Comparison of ENCODE assay signal across 29 cellular contexts in genomic region chr2:234026693-234027254, GRCh38. TPM values are rescaled to one million over a fixed set of nuclear protein-coding genes. Genes with fewer than 3 reads are reported as not detected.
A peak's percentile ranks its signal among the peaks of the same experiment; 100 is the strongest.
DNase-seq lines count a peak whose midpoint lies in the region; TF ChIP-seq lines count a peak whose summit lies in the region.
"Had no signal": no experiment of that assay in that cellular context is flagged by ENCODE, and none has a peak within 500 bp of the region (broad histone marks: within the 10 kb centered on the region; RNA-seq: fewer than 3 reads in every experiment).

No MANE protein-coding gene starts in this region.

- no peaks in the 10 kb centered on the region for H3K9me3 ChIP-seq in CD8-positive, alpha-beta memory T cell (ENCODE audit: low read length)
- H3K9me3 ChIP-seq: Caco-2 had no signal

- H3K27me3 Mint-ChIP-seq in activated T-cell treated with anti-CD3 and anti-CD28 coated beads, Interleukin-2, amount 50 U/mL, for 24 hours: no peaks in the 10 kb centered on the region
- no peaks in the 10 kb centered on the region for H3K27me3 Mint-ChIP-seq in CD8-positive, alpha-beta memory T cell
- H3K27me3 Mint-ChIP-seq in endothelial cell (ENCODE audit: unreplicated experiment): peaks cover 3% of the 10 kb centered on the region
- H3K27me3 Mint-ChIP-seq in nephron progenitor cell (ENCODE audit: low read depth, poor library complexity): peaks cover 21% of the 10 kb centered on the region

- H3K36me3 Mint-ChIP-seq in activated T-cell treated with anti-CD3 and anti-CD28 coated beads, Interleukin-2, amount 50 U/mL, for 24 hours (ENCODE audit: low read depth): no peaks in the 10 kb centered on the region
- peaks cover 1 to 31% (median 10%) of the 10 kb centered on the region in 3 donors for H3K36me3 Mint-ChIP-seq in CD8-positive, alpha-beta memory T cell
- H3K36me3 Mint-ChIP-seq in endothelial cell (ENCODE audit: low read depth, unreplicated experiment): peaks cover 8% of the 10 kb centered on the region
- H3K36me3 Mint-ChIP-seq in nephron progenitor cell (ENCODE audit: low read depth): peaks cover 4% of the 10 kb centered on the region
- H3K36me3 Mint-ChIP-seq: activated naive CD4-positive, alpha-beta T cell treated with anti-CD3 and anti-CD28 coated beads, Interleukin-2, amount 50 U/mL, for 72 hours had no signal

- TF ChIP-seq CTCF in endothelial cell (IDR thresholded peaks at IDR 0.05; ENCODE audit: unreplicated experiment): no peak
- no peak for TF ChIP-seq CTCF in nephron progenitor cell (IDR thresholded peaks at IDR 0.05)

- no peaks in the 10 kb centered on the region for H3K36me3 ChIP-seq in CD8-positive, alpha-beta memory T cell (ENCODE audit: insufficient read depth, low read length)

- H3K4me3 ChIP-seq in CD8-positive, alpha-beta memory T cell (ENCODE audit: low read length): no peak overlapping the region

- peaks cover 47% of the 10 kb centered on the region for H3K4me1 Mint-ChIP-seq in activated T-cell treated with anti-CD3 and anti-CD28 coated beads, Interleukin-2, amount 50 U/mL, for 24 hours (ENCODE audit: low read depth)
- H3K4me1 Mint-ChIP-seq in CD8-positive, alpha-beta memory T cell: peaks cover 73 to 95% (median 73%) of the 10 kb centered on the region in 3 donors
- H3K4me1 Mint-ChIP-seq in endothelial cell (ENCODE audit: unreplicated experiment) (peaks cover 23% of the 10 kb centered on the region), nephron progenitor cell (peaks cover 43% of the 10 kb centered on the region)
- H3K4me1 Mint-ChIP-seq: H9 had no signal

- H3K4me3 Mint-ChIP-seq in activated T-cell treated with anti-CD3 and anti-CD28 coated beads, Interleukin-2, amount 50 U/mL, for 24 hours: no peak overlapping the region
- H3K4me3 Mint-ChIP-seq in CD8-positive, alpha-beta memory T cell: peak overlapping the region; percentile 52 to 87 (median 70)
- H3K4me3 Mint-ChIP-seq in endothelial cell (ENCODE audit: unreplicated experiment): no peak overlapping the region
- H3K4me3 Mint-ChIP-seq in nephron progenitor cell: no peak overlapping the region
- H3K4me3 Mint-ChIP-seq: H9 had no signal

- no peaks in the 10 kb centered on the region for H3K9me3 Mint-ChIP-seq in activated T-cell treated with anti-CD3 and anti-CD28 coated beads, Interleukin-2, amount 50 U/mL, for 24 hours
- H3K9me3 Mint-ChIP-seq in CD8-positive, alpha-beta memory T cell: peaks cover 0 to 12% (median 4%) of the 10 kb centered on the region in 5 donors
- peaks cover 4% of the 10 kb centered on the region for H3K9me3 Mint-ChIP-seq in endothelial cell (ENCODE audit: unreplicated experiment)
- H3K9me3 Mint-ChIP-seq in nephron progenitor cell: peaks cover 38% of the 10 kb centered on the region

- POLR2A ChIA-PET in CD8-positive, alpha-beta memory T cell (lab: Charles Lee): no interaction called here

- H3K27ac ChIP-seq in CD8-positive, alpha-beta memory T cell (ENCODE audit: low read depth, low read length): no peak overlapping the region
- H3K27ac ChIP-seq: epithelial cell of prostate had no signal

- H3K4me1 ChIP-seq in CD8-positive, alpha-beta memory T cell (ENCODE audit: insufficient read depth, low read length): peaks cover 55% of the 10 kb centered on the region
- H3K4me1 ChIP-seq: Caco-2 had no signal

- peak overlapping the region; percentile 7 for H3K27ac Mint-ChIP-seq in activated T-cell treated with anti-CD3 and anti-CD28 coated beads, Interleukin-2, amount 50 U/mL, for 24 hours
- peak overlapping the region; percentile 72 to 95 (median 87) for H3K27ac Mint-ChIP-seq in CD8-positive, alpha-beta memory T cell
- H3K27ac Mint-ChIP-seq in endothelial cell (ENCODE audit: unreplicated experiment) (peak overlapping the region; percentile 24), nephron progenitor cell (peak overlapping the region; percentile 67)
- H3K27ac Mint-ChIP-seq: H9 had no signal

- CTCF ChIA-PET in CD8-positive, alpha-beta memory T cell (lab: Charles Lee): interaction anchor here (1.3 to 1.4 kb wide), 2 partner anchors 19 to 109 kb away, joined by 3 read pairs; no protein-coding TSS in a partner anchor

- H3K27me3 ChIP-seq in CD8-positive, alpha-beta memory T cell (ENCODE audit: insufficient read depth, low read length, poor library complexity, severe bottlenecking): no peaks in the 10 kb centered on the region

- no peak for DNase-seq in activated T-cell treated with anti-CD3 and anti-CD28 coated beads, Interleukin-2, amount 50 U/mL, for 24 hours
- DNase-seq in activated T-cell treated with anti-CD3 and anti-CD28 coated beads, Interleukin-2, amount 50 U/mL, for 1 hour: no peak
- DNase-seq in CD8-positive, alpha-beta memory T cell: peak in 1 of 5 donors; percentile 38
- DNase-seq in endothelial cell (ENCODE audit: low spot score) (no peak), nephron progenitor cell (no peak), NCI-H1694 treated with DMSO at 0.1 percent for 48 hours (lab: John Stamatoyannopoulos, UW) (no peak), medulla oblongata (ENCODE audit: extremely low spot score) (no peak), NCI-H1417 (lab: John Stamatoyannopoulos, UW) (no peak)
- DNase-seq: activated CD4-positive, alpha-beta T cell treated with anti-CD3 and anti-CD28 coated beads for 1 hour; anterior cingulate cortex; Caco-2; H9; hippocampal formation; KBM-7; mesendoderm; naive B cell; NCI-H1105 treated with DMSO at 0.1 percent for 48 hours; NCI-H2029 treated with DMSO at 0.1 percent for 48 hours; NCI-H226; stimulated activated CD4-positive, alpha-beta T cell treated with anti-CD3 and anti-CD28 coated beads, Interleukin-4, amount 100 ng/mL, for 24 hours; trophoblast cell had no signal

RNA-seq across cellular contexts. Expression of gene SPP2, which starts 23.7 kb away (rescaled TPM):
- total RNA-seq in CD8-positive, alpha-beta memory T cell: not detected
- polyA plus RNA-seq in CD8-positive, alpha-beta memory T cell: not detected
- not detected for total RNA-seq in endothelial cell (ENCODE audit: unreplicated experiment)
- total RNA-seq: A673; activated CD8-positive, alpha-beta memory T cell treated with anti-CD3 and anti-CD28 coated beads for 36 hours; activated naive CD4-positive, alpha-beta T cell treated with anti-CD3 and anti-CD28 coated beads, Interleukin-2, amount 50 U/mL, for 72 hours; bronchial epithelial cell; Caco-2; H9; osteoblast; Right ventricle myocardium inferior; subcutaneous adipose tissue had no signal

Comparison
In these comparisons a context has a peak if more than half of its experiments do, and no peak if none do; other contexts are left out.
1. H3K27ac Mint-ChIP-seq: peak in every context shown above with its lines; median percentile 87 in CD8-positive, alpha-beta memory T cell; 67 in nephron progenitor cell; 24 in endothelial cell; 7 in activated T-cell treated with anti-CD3 and anti-CD28 coated beads, Interleukin-2, amount 50 U/mL, for 24 hours.
2. H3K4me3 Mint-ChIP-seq: peak in CD8-positive, alpha-beta memory T cell (7 of 7); none in activated T-cell treated with anti-CD3 and anti-CD28 coated beads, Interleukin-2, amount 50 U/mL, for 24 hours (single experiment), endothelial cell (single experiment) and nephron progenitor cell (single experiment).